1 cellular context compared by ENCODE assay signal in genomic region chr12:132600048-132601032, GRCh38.
TF ChIP-seq lines count a peak whose summit lies in the region.

No MANE protein-coding gene starts in this region.

TF ChIP-seq in HepG2, 621 proteins besides CTCF, POLR2A, EP300 and RAD21 (continued from another document and continues in another):
- TF ChIP-seq, protein P1, sequence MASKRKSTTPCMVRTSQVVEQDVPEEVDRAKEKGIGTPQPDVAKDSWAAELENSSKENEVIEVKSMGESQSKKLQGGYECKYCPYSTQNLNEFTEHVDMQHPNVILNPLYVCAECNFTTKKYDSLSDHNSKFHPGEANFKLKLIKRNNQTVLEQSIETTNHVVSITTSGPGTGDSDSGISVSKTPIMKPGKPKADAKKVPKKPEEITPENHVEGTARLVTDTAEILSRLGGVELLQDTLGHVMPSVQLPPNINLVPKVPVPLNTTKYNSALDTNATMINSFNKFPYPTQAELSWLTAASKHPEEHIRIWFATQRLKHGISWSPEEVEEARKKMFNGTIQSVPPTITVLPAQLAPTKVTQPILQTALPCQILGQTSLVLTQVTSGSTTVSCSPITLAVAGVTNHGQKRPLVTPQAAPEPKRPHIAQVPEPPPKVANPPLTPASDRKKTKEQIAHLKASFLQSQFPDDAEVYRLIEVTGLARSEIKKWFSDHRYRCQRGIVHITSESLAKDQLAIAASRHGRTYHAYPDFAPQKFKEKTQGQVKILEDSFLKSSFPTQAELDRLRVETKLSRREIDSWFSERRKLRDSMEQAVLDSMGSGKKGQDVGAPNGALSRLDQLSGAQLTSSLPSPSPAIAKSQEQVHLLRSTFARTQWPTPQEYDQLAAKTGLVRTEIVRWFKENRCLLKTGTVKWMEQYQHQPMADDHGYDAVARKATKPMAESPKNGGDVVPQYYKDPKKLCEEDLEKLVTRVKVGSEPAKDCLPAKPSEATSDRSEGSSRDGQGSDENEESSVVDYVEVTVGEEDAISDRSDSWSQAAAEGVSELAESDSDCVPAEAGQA (IDR thresholded peaks at IDR 0.05; ENCODE audit: low read depth): 0 out of 2 replicates have a peak, but pooled peaks have one; percentile 32
- TF ChIP-seq, protein P1 (CRISPR knock-in tag; IDR thresholded peaks at IDR 0.05; ENCODE audit: borderline replicate concordance): no peak
- TF ChIP-seq NPAS2 (CRISPR knock-in tag; IDR thresholded peaks at IDR 0.05; ENCODE audit: borderline replicate concordance) (no peak), NRL (CRISPR knock-in tag; IDR thresholded peaks at IDR 0.05; ENCODE audit: borderline replicate concordance) (peak; percentile 40; the same call in 1 of the 2 replicates), MED13 (CRISPR knock-in tag; IDR thresholded peaks at IDR 0.05) (no peak), ZNF264 (CRISPR knock-in tag; IDR thresholded peaks at IDR 0.05) (no peak), POLR2AphosphoS2 (IDR thresholded peaks at IDR 0.05; ENCODE audit: low read depth, low read length) (no peak), MED1 (CRISPR knock-in tag; IDR thresholded peaks at IDR 0.05) (no peak), THAP11 (CRISPR knock-in tag; IDR thresholded peaks at IDR 0.05) (0 out of 2 replicates have a peak, but pooled peaks have one; percentile 21), HOXA5 (CRISPR knock-in tag; IDR thresholded peaks at IDR 0.05) (peak; percentile 50; the same call in 1 of the 2 replicates), CAMTA2 (CRISPR knock-in tag; IDR thresholded peaks at IDR 0.05; ENCODE audit: borderline replicate concordance) (no peak), ZNF674 (CRISPR knock-in tag; IDR thresholded peaks at IDR 0.05; ENCODE audit: low read depth) (no peak), RFX3 (CRISPR knock-in tag; IDR thresholded peaks at IDR 0.05) (no peak), FOXK2 (IDR thresholded peaks at IDR 0.05) (no peak), DR1 (CRISPR knock-in tag; IDR thresholded peaks at IDR 0.05) (no peak), ZFP90 (CRISPR knock-in tag; IDR thresholded peaks at IDR 0.05; ENCODE audit: borderline replicate concordance) (0 out of 2 replicates have a peak, but pooled peaks have one; percentile 40), IRF1 (CRISPR knock-in tag; IDR thresholded peaks at IDR 0.05; ENCODE audit: low read depth) (no peak), SIN3B (IDR thresholded peaks at IDR 0.05; ENCODE audit: low read length) (no peak), HMGXB4 (CRISPR knock-in tag; IDR thresholded peaks at IDR 0.05; ENCODE audit: borderline replicate concordance in 1 of 2, low read depth in 1 of 2) (peak; percentile 78 to 80), NR2F6 (IDR thresholded peaks at IDR 0.05) (no peak), NR2F6 (CRISPR knock-in tag; IDR thresholded peaks at IDR 0.05) (peak; percentile 49; the same call in 1 of the 2 replicates), FOSL2 (CRISPR knock-in tag; IDR thresholded peaks at IDR 0.05) (no peak), HNRNPK (IDR thresholded peaks at IDR 0.05; ENCODE audit: low read depth, low read length, poor library complexity, severe bottlenecking) (no peak), TRAFD1 (CRISPR knock-in tag; IDR thresholded peaks at IDR 0.05; ENCODE audit: borderline replicate concordance) (0 out of 2 replicates have a peak, but pooled peaks have one; percentile 21), ZNF556 (CRISPR knock-in tag; IDR thresholded peaks at IDR 0.05; ENCODE audit: borderline replicate concordance) (no peak; the same call in 1 of the 2 replicates), MEIS2 (CRISPR knock-in tag; IDR thresholded peaks at IDR 0.05) (no peak), GABPB1 (CRISPR knock-in tag; IDR thresholded peaks at IDR 0.05) (peak; percentile 58; the same call in 1 of the 2 replicates), ZSCAN20 (CRISPR knock-in tag; IDR thresholded peaks at IDR 0.05; ENCODE audit: borderline replicate concordance) (no peak), FOXJ3 (CRISPR knock-in tag; IDR thresholded peaks at IDR 0.05; ENCODE audit: borderline replicate concordance) (no peak), SAFB2 (CRISPR knock-in tag; IDR thresholded peaks at IDR 0.05; ENCODE audit: borderline replicate concordance, low read depth) (no peak), HNRNPL (IDR thresholded peaks at IDR 0.05; ENCODE audit: low read depth, low read length) (0 out of 2 replicates have a peak, but pooled peaks have one; percentile 38), XBP1 (CRISPR knock-in tag; IDR thresholded peaks at IDR 0.05) (no peak), ZFP41 (CRISPR knock-in tag; IDR thresholded peaks at IDR 0.05; ENCODE audit: borderline replicate concordance) (no peak), ZBTB21 (CRISPR knock-in tag; IDR thresholded peaks at IDR 0.05) (no peak), XRCC5 (optimal IDR thresholded peaks at IDR 0.05; ENCODE audit: low read length) (peak; percentile 83), ZBED4 (CRISPR knock-in tag; IDR thresholded peaks at IDR 0.05; ENCODE audit: borderline replicate concordance) (peak; percentile 37; the same call in 1 of the 2 replicates), ZNF782 (CRISPR knock-in tag; IDR thresholded peaks at IDR 0.05; ENCODE audit: borderline replicate concordance) (no peak), ZNF460 (CRISPR knock-in tag; IDR thresholded peaks at IDR 0.05; ENCODE audit: borderline replicate concordance) (no peak), ZNF615 (CRISPR knock-in tag; IDR thresholded peaks at IDR 0.05; ENCODE audit: borderline replicate concordance) (no peak), TCF7 (IDR thresholded peaks at IDR 0.05; ENCODE audit: low read depth) (no peak), ZMAT3 (CRISPR knock-in tag; conservative IDR thresholded peaks at IDR 0.05) (0 out of 2 replicates have a peak, but pooled peaks have one; percentile 46), ZSCAN25 (CRISPR knock-in tag; IDR thresholded peaks at IDR 0.05) (peak; percentile 76; the same call in 1 of the 2 replicates), HNRNPLL (IDR thresholded peaks at IDR 0.05; ENCODE audit: low read depth, low read length, poor library complexity, severe bottlenecking) (no peak), ZSCAN9 (CRISPR knock-in tag; IDR thresholded peaks at IDR 0.05; ENCODE audit: borderline replicate concordance) (peak; percentile 26; the same call in 1 of the 2 replicates), SAP130 (CRISPR knock-in tag; IDR thresholded peaks at IDR 0.05; ENCODE audit: low read depth) (peak; percentile 63), ZNF619 (CRISPR knock-in tag; IDR thresholded peaks at IDR 0.05) (no peak), ZNF883 (CRISPR knock-in tag; IDR thresholded peaks at IDR 0.05; ENCODE audit: not compliant biosample characterization) (peak; percentile 35), ZSCAN21 (CRISPR knock-in tag; IDR thresholded peaks at IDR 0.05; ENCODE audit: borderline replicate concordance) (0 out of 2 replicates have a peak, but pooled peaks have one; percentile 10)
- TF ChIP-seq, protein P2, sequence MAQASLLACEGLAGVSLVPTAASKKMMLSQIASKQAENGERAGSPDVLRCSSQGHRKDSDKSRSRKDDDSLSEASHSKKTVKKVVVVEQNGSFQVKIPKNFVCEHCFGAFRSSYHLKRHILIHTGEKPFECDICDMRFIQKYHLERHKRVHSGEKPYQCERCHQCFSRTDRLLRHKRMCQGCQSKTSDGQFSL (CRISPR knock-in tag; IDR thresholded peaks at IDR 0.05): no peak
- TF ChIP-seq, protein P3, sequence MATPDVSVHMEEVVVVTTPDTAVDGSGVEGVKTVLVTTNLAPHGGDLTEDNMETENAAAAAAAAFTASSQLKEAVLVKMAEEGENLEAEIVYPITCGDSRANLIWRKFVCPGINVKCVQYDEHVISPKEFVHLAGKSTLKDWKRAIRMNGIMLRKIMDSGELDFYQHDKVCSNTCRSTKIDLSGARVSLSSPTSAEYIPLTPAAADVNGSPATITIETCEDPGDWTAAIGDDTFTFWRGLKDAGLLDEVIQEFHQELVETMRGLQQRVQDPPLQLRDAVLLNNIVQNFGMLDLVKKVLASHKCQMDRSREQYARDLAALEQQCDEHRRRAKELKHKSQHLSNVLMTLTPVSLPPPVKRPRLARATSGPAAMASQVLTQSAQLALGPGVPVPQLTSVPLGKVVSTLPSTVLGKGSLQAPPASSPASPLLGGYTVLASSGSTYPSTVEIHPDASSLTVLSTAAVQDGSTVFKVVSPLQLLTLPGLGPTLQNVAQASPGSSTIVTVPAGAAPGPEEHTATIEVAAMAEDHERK (CRISPR knock-in tag; IDR thresholded peaks at IDR 0.05; ENCODE audit: low read depth): no peak
